21 cellular contexts compared by ENCODE assay signal in the genomic region with DNA sequence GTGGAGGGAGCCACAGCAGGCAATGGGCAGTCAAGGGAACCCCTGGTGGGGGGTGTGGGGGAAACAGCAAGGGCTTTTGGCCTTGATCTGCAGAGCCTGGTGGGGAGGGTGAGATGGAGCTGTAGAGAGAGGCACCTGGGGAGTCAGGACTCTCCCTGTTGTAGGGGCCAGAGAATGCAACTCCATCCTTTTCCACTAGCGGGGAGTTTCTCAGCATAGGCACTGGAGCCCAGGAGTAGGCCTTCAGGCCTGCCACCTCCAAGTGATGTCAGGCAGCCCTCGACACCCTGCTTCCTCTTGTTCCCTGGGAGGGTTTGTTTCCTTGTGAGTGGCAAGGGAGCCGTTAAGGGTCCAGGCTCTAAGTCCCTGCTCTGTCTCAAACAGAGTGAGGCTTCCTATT. TPM values are rescaled to one million over a fixed set of nuclear protein-coding genes. Genes with fewer than 3 reads are reported as not detected.
DNase-seq lines count a peak whose midpoint lies in the region; ATAC-seq and TF ChIP-seq lines count a peak whose summit lies in the region.
"Had no signal": no experiment of that assay in that cellular context is flagged by ENCODE, and none has a peak within 500 bp of the region (broad histone marks: within the 10 kb centered on the region; RNA-seq: fewer than 3 reads in every experiment).

No MANE protein-coding gene starts in this region.

- H3K4me3 ChIP-seq in H7 (ENCODE audit: insufficient read depth, low read depth, low read length) (no peak overlapping the region), Panc1 (ENCODE audit: low read depth in 2 of 2, low read length in 2 of 2) (no peak overlapping the region), osteoblast (ENCODE audit: insufficient read depth, low read length) (no peak overlapping the region)

- H2AFZ ChIP-seq in osteoblast (ENCODE audit: low read length), result no peak overlapping the region

- H3K27ac ChIP-seq in Panc1 (ENCODE audit: low read length) (no peak overlapping the region), cingulate gyrus (ENCODE audit: low read depth, low read length) (peak overlapping the region; percentile 91), osteoblast (ENCODE audit: low read depth, low read length) (no peak overlapping the region)
- H3K27ac ChIP-seq: C4-2B had no signal

- in situ Hi-C loops in Panc1 (cut with HindIII; ENCODE audit: low pct_unique_long_range_greater_than_20kb, low sequenced_read_pairs), result no loop called here

- CTCF ChIA-PET in Panc1 (lab: Charles Lee), result no interaction called here

- H3K4me1 ChIP-seq in Panc1 (ENCODE audit: control insufficient read depth, insufficient read depth, low read length) (no peaks in the 10 kb centered on the region), osteoblast (ENCODE audit: insufficient read depth, low read length) (no peaks in the 10 kb centered on the region)
- H3K4me1 ChIP-seq: Caco-2 had no signal

- DNase-seq in H7 (peak; percentile 45), Panc1 (ENCODE audit: low read depth, low spot score) (no peak), osteoblast (ENCODE audit: insufficient read length, low spot score, missing footprints) (peak; percentile 69)
- DNase-seq in stimulated activated CD4-positive, alpha-beta T cell treated with anti-CD3 and anti-CD28 coated beads, Interleukin-15, amount 100 ng/mL, for 24 hours, result no peak
- no peak for DNase-seq in stimulated activated CD4-positive, alpha-beta T cell treated with anti-CD3 and anti-CD28 coated beads, Interleukin-2, amount 100 ng/mL, for 24 hours
- DNase-seq: AML-193; Caco-2; CD4-positive, alpha-beta T cell; DMS153; DMS79; GDM1; GOT3; H9; HFFc6; KBM-7 had no signal

- ATAC-seq in Panc1 (peak; percentile 56), HG02840 (IDR thresholded peaks at IDR 0.05; ENCODE audit: low FRiP score, unreplicated experiment) (no peak), GM19452 (IDR thresholded peaks at IDR 0.05; ENCODE audit: unreplicated experiment) (no peak)
- ATAC-seq: HepG2 had no signal

- no peak overlapping the region for H3K4me2 ChIP-seq in osteoblast (ENCODE audit: insufficient read depth, low read length)

- TF ChIP-seq CTCF in Panc1 (IDR thresholded peaks at IDR 0.05), result no peak
- no peak for TF ChIP-seq CTCF in osteoblast (IDR thresholded peaks at IDR 0.05; ENCODE audit: extremely low read depth, low read depth, low read length)

- intact Hi-C loops in Panc1 (cut with micrococcal nuclease; ENCODE audit: unreplicated experiment), result no loop called here

- H3K9me3 ChIP-seq in Panc1 (ENCODE audit: control insufficient read depth, insufficient read depth, low read depth, low read length) (no peaks in the 10 kb centered on the region), osteoblast (ENCODE audit: low read depth, low read length) (no peaks in the 10 kb centered on the region)
- H3K9me3 ChIP-seq: Caco-2 had no signal

- peaks cover 2% of the 10 kb centered on the region for H3K36me3 ChIP-seq in H7 (replicated peaks; ENCODE audit: control insufficient read depth, insufficient read depth, low read length)
- no peaks in the 10 kb centered on the region for H3K36me3 ChIP-seq in Panc1 (ENCODE audit: control insufficient read depth, insufficient read depth, low read length)
- peaks cover 3% of the 10 kb centered on the region for H3K36me3 ChIP-seq in osteoblast (ENCODE audit: insufficient read depth, low read length)

- H3K27me3 ChIP-seq in H7 (ENCODE audit: control insufficient read depth, insufficient read depth, low read length), result no peaks in the 10 kb centered on the region
- no peaks in the 10 kb centered on the region for H3K27me3 ChIP-seq in Panc1 (ENCODE audit: control insufficient read depth, insufficient read depth, low read length)
- H3K27me3 ChIP-seq in osteoblast (ENCODE audit: insufficient read depth, low read length), result no peaks in the 10 kb centered on the region

- no peaks in the 10 kb centered on the region for H3K79me2 ChIP-seq in osteoblast (ENCODE audit: insufficient read depth, low read length)

- H4K20me1 ChIP-seq in osteoblast (ENCODE audit: insufficient read depth, low read length), result no peaks in the 10 kb centered on the region

- POLR2A ChIA-PET in Panc1 (lab: Charles Lee), result no interaction called here

- BruUV-seq in Panc1 (replicated peaks; lab: Mats Ljungman, UMichigan), result no TSS peak

RNA-seq across cellular contexts. Expression of gene MEGF8, which starts 25.0 kb away (rescaled TPM):
- total RNA-seq in H7 (2014; rRNA removed; shearing (Covaris generic)), result 26.1 and 33.4 TPM in 2 replicates
- 14.2 TPM for total RNA-seq in Panc1 (2021; ENCODE audit: unreplicated experiment)
- 25.5 TPM for polyA plus RNA-seq in Panc1 (2012; ENCODE audit: insufficient read length)
- 23.9 and 30.0 TPM in 2 replicates for total RNA-seq in osteoblast

RNA-seq across cellular contexts. Expression of gene TMEM145, which starts 37.3 kb away (rescaled TPM):
- total RNA-seq in H7 (2014; rRNA removed; shearing (Covaris generic)), result 0.38 and 0.41 TPM in 2 replicates
- 3.0 TPM for total RNA-seq in Panc1 (2021; ENCODE audit: unreplicated experiment)
- 4.3 TPM for polyA plus RNA-seq in Panc1 (2012; ENCODE audit: insufficient read length)
- total RNA-seq in osteoblast, result not detected in 2 replicates
- total RNA-seq: CD4-positive, alpha-beta T cell had no signal
- polyA plus RNA-seq: IgD-negative memory B cell had no signal

RNA-seq across cellular contexts. Expression of gene CNFN, which starts 39.7 kb away (rescaled TPM):
- 7.8 and 11.5 TPM in 2 replicates for total RNA-seq in H7 (2014; rRNA removed; shearing (Covaris generic))
- total RNA-seq in Panc1 (2021; ENCODE audit: unreplicated experiment) (4.6 TPM), osteoblast (not detected in 2 replicates)
- polyA plus RNA-seq in Panc1 (2012; ENCODE audit: insufficient read length), result 16.7 TPM
- total RNA-seq: CD4-positive, alpha-beta T cell had no signal

RNA-seq across cellular contexts. Expression of gene PAFAH1B3, which starts 48.0 kb away (rescaled TPM):
- 96.5 and 152 TPM in 2 replicates for total RNA-seq in H7 (2014; rRNA removed; shearing (Covaris generic))
- 92.2 TPM for total RNA-seq in Panc1 (2021; ENCODE audit: unreplicated experiment)
- polyA plus RNA-seq in Panc1 (2012; ENCODE audit: insufficient read length), result 160 TPM
- 18.3 and 23.2 TPM in 2 replicates for total RNA-seq in osteoblast

RNA-seq across cellular contexts. Expression of gene PRR19, which starts 48.5 kb away (rescaled TPM):
- total RNA-seq in H7 (2014; rRNA removed; shearing (Covaris generic)), result 3.3 and 5.2 TPM in 2 replicates
- total RNA-seq in Panc1 (2021; ENCODE audit: unreplicated experiment) (2.1 TPM), osteoblast (0.36 and 0.59 TPM in 2 replicates)
- polyA plus RNA-seq in Panc1 (2012; ENCODE audit: insufficient read length), result 2.2 TPM

Comparison
In these comparisons a context has a peak if more than half of its experiments do, and no peak if none do; other contexts are left out.
1. DNase-seq: peak in H7 (single experiment) and osteoblast (single experiment); none in Panc1 (single experiment), stimulated activated CD4-positive, alpha-beta T cell treated with anti-CD3 and anti-CD28 coated beads, Interleukin-15, amount 100 ng/mL, for 24 hours (single experiment) and stimulated activated CD4-positive, alpha-beta T cell treated with anti-CD3 and anti-CD28 coated beads, Interleukin-2, amount 100 ng/mL, for 24 hours (0 of 2).